Comparison of ENCODE assay signal across 10 cellular contexts in genomic region chr22:41411021-41411851, GRCh38. TPM values are rescaled to one million over a fixed set of nuclear protein-coding genes. Genes with fewer than 3 reads are reported as not detected.
A peak's percentile ranks its signal among the peaks of the same experiment; 100 is the strongest.
DNase-seq lines count a peak whose midpoint lies in the region; ATAC-seq and TF ChIP-seq lines count a peak whose summit lies in the region.
"Had no signal": no experiment of that assay in that cellular context is flagged by ENCODE, and none has a peak within 500 bp of the region (broad histone marks: within the 10 kb centered on the region; RNA-seq: fewer than 3 reads in every experiment).

No MANE protein-coding gene starts in this region.

- 74 to 75% methylated on average over 6 to 7 of the region's 11 CpGs for WGBS in esophagus squamous epithelium, 2 donors

- H3K9me3 ChIP-seq in BLaER1 (no peaks in the 10 kb centered on the region), Peyer's patch (no peaks in the 10 kb centered on the region), esophagus squamous epithelium (no peaks in the 10 kb centered on the region)

- H3K4me1 ChIP-seq in BLaER1, result peaks cover 73% of the 10 kb centered on the region
- peaks cover 3 to 29% (median 20%) of the 10 kb centered on the region in 4 donors for H3K4me1 ChIP-seq in Peyer's patch
- H3K4me1 ChIP-seq in esophagus squamous epithelium, result peaks cover 13 to 68% (median 35%) of the 10 kb centered on the region in 3 donors

- H3K36me3 ChIP-seq in BLaER1 (no peaks in the 10 kb centered on the region), Peyer's patch (no peaks in the 10 kb centered on the region), esophagus squamous epithelium (no peaks in the 10 kb centered on the region)

- H3K4me2 ChIP-seq in BLaER1, result peak overlapping the region; percentile 97

- TF ChIP-seq CTCF in Peyer's patch (IDR thresholded peaks at IDR 0.05), result no peak
- TF ChIP-seq CTCF in esophagus squamous epithelium (IDR thresholded peaks at IDR 0.05), result no peak

- DNase-seq in Peyer's patch (no peak), esophagus squamous epithelium (lab: John Stamatoyannopoulos, UW) (no peak), occipital lobe (lab: John Stamatoyannopoulos, UW) (peak; percentile 69), NCI-H1436 (lab: John Stamatoyannopoulos, UW) (no peak)
- DNase-seq: DMS79, MM.1S had no signal

- H3K27ac ChIP-seq in BLaER1, result peak overlapping the region; percentile 96
- H3K27ac ChIP-seq in Peyer's patch, result peak overlapping the region; percentile 93 to 100 (median 98)
- peak overlapping the region; percentile 50 to 100 (median 99) for H3K27ac ChIP-seq in esophagus squamous epithelium

- no peaks in the 10 kb centered on the region for H4K20me1 ChIP-seq in BLaER1

- H3K9ac ChIP-seq in BLaER1, result peak overlapping the region; percentile 56; the same call in 1 of the 2 replicates

- no peak overlapping the region for H3K4me3 ChIP-seq in BLaER1
- H3K4me3 ChIP-seq in Peyer's patch, result no peak overlapping the region
- H3K4me3 ChIP-seq in esophagus squamous epithelium, result no peak overlapping the region

- TF ChIP-seq POLR2A in Peyer's patch (IDR thresholded peaks at IDR 0.05) (no peak), esophagus squamous epithelium (IDR thresholded peaks at IDR 0.05) (peak in 1 of 4 donors; percentile 60)

- ATAC-seq in HG02571 (IDR thresholded peaks at IDR 0.05; ENCODE audit: unreplicated experiment), result no peak
- ATAC-seq in HG03280 (IDR thresholded peaks at IDR 0.05; ENCODE audit: unreplicated experiment), result no peak
- ATAC-seq in HG03045 (IDR thresholded peaks at IDR 0.05; ENCODE audit: unreplicated experiment), result no peak

- intact Hi-C loops in esophagus squamous epithelium (cut with DNase I), result no loop called here

- no peaks in the 10 kb centered on the region for H3K27me3 ChIP-seq in BLaER1
- H3K27me3 ChIP-seq in Peyer's patch, result no peaks in the 10 kb centered on the region
- H3K27me3 ChIP-seq in esophagus squamous epithelium, result no peaks in the 10 kb centered on the region

RNA-seq across cellular contexts. Expression of gene TEF, which starts 29.5 kb away (rescaled TPM):
- 10 to 100 TPM in 3 of 4 donors, 1 to 10 TPM in 1; 6.6 to 42.2 (median 27.0) TPM for total RNA-seq in Peyer's patch
- total RNA-seq in esophagus squamous epithelium, result 10 to 100 TPM in 2 of 4 donors, 1 to 10 TPM in 2; 3.0 to 17.4 (median 9.7) TPM
- total RNA-seq in occipital lobe, result 10.0 TPM

RNA-seq across cellular contexts. Expression of gene TOB2, which starts 35.4 kb away (rescaled TPM):
- total RNA-seq in Peyer's patch, result 10 to 100 TPM; 18.2 to 78.6 (median 74.4) TPM
- total RNA-seq in esophagus squamous epithelium, result 10 to 100 TPM; 15.7 to 30.5 (median 21.0) TPM
- 15.6 TPM for total RNA-seq in occipital lobe

RNA-seq across cellular contexts. Expression of gene PHF5A, which starts 57.3 kb away (rescaled TPM):
- 10 to 100 TPM; 20.6 to 31.3 (median 23.0) TPM for total RNA-seq in Peyer's patch
- total RNA-seq in esophagus squamous epithelium, result 10 to 100 TPM; 21.5 to 47.3 (median 41.5) TPM
- total RNA-seq in occipital lobe, result 35.7 TPM

RNA-seq across cellular contexts. Expression of gene ACO2, which starts 57.7 kb away (rescaled TPM):
- total RNA-seq in Peyer's patch (100 to 1,000 TPM; 115 to 394 (median 356) TPM), esophagus squamous epithelium (10 to 100 TPM; 83.7 to 90.4 (median 87.0) TPM), occipital lobe (64.4 TPM)
